12 cellular contexts compared by ENCODE assay signal in genomic region chr3:19364150-19364549, GRCh38.
"Had no signal": no experiment of that assay in that cellular context is flagged by ENCODE, and none has a peak within 500 bp of the region (broad histone marks: within the 10 kb centered on the region; RNA-seq: fewer than 3 reads in every experiment).

No MANE protein-coding gene starts in this region.

- ATAC-seq: activated T-cell treated with anti-CD3 and anti-CD28 coated beads, Interleukin-2, amount 50 U/mL, for 4 hours; left lobe of liver had no signal

- H3K9me3 Mint-ChIP-seq: activated CD4-positive, alpha-beta memory T cell treated with anti-CD3 and anti-CD28 coated beads for 36 hours; activated T-cell treated with anti-CD3 and anti-CD28 coated beads, Interleukin-2, amount 50 U/mL, for 4 hours; nephron; T-helper 2 cell treated with Interferon-gamma antibody and Interleukin-4, amounts not matched to agents 5 μg/mL and 100 μg/mL, for 36 hours had no signal

- DNase-seq: activated CD4-positive, alpha-beta memory T cell treated with anti-CD3 and anti-CD28 coated beads for 36 hours; activated CD4-positive, alpha-beta T cell treated with anti-CD3 and anti-CD28 coated beads for 1 hour; activated gamma-delta T cell; activated T-cell treated with anti-CD3 and anti-CD28 coated beads, Interleukin-2, amount 50 U/mL, for 4 hours; amygdala; dorsolateral prefrontal cortex; glutamatergic neuron; tibial artery had no signal

- H3K36me3 Mint-ChIP-seq: activated CD4-positive, alpha-beta memory T cell treated with anti-CD3 and anti-CD28 coated beads for 36 hours; activated naive CD8-positive, alpha-beta T cell had no signal

- H3K27ac Mint-ChIP-seq: activated CD4-positive, alpha-beta memory T cell treated with anti-CD3 and anti-CD28 coated beads for 36 hours; activated naive CD8-positive, alpha-beta T cell; nephron; T-helper 2 cell treated with Interferon-gamma antibody and Interleukin-4, amounts not matched to agents 5 μg/mL and 100 μg/mL, for 36 hours had no signal

- H3K27me3 Mint-ChIP-seq: activated CD4-positive, alpha-beta memory T cell treated with anti-CD3 and anti-CD28 coated beads for 36 hours; activated naive CD8-positive, alpha-beta T cell had no signal

- H3K4me3 Mint-ChIP-seq: activated CD4-positive, alpha-beta memory T cell treated with anti-CD3 and anti-CD28 coated beads for 36 hours; activated naive CD8-positive, alpha-beta T cell; activated T-cell treated with anti-CD3 and anti-CD28 coated beads, Interleukin-2, amount 50 U/mL, for 4 hours; nephron; T-helper 2 cell treated with Interferon-gamma antibody and Interleukin-4, amounts not matched to agents 5 μg/mL and 100 μg/mL, for 36 hours had no signal

- H3K4me1 Mint-ChIP-seq: nephron had no signal
